ENCODE assay signal across 18 cellular contexts in the genomic region with DNA sequence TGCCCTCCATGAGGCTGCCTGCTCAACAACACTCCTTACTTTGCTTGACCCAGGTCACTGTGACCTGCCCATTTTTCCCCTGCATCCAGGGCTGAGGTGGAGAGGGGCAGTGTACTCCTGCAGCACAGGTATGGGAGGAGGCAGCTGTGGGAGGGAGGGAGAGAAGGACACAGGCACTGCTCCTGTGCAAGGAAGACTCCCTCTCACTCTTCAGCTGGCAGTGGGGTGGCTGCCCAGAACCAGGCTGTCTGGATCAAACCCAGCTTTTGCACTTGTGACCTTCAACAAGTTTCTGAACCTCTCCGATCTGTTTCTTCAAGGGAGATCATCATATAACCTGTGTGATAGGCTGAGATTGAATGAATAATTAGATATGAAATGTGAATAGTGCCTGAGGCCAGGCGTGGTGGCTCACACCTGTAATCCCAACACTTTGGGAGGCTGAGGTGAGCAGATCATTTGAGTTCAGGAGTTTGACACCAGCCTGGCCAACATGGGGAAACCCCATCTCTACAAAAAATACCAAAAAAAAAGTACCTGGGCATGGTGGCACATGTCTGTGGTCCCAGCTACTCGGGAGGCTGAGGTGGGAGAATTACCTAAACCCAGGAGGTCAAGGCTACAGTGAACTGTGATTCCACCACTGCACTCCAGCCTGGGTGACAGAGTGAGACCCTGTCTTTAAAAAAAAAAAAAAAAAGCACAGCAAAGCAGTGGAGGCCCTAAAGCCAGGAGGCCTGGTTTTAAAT. TPM values are rescaled to one million over a fixed set of nuclear protein-coding genes. Genes with fewer than 3 reads are reported as not detected.
DNase-seq lines count a peak whose midpoint lies in the region; ATAC-seq, FAIRE-seq and TF ChIP-seq lines count a peak whose summit lies in the region.
"Had no signal": no experiment of that assay in that cellular context is flagged by ENCODE, and none has a peak within 500 bp of the region (broad histone marks: within the 10 kb centered on the region; RNA-seq: fewer than 3 reads in every experiment).

No MANE protein-coding gene starts in this region.

- H2AFZ ChIP-seq in GM12878 (ENCODE audit: control insufficient read depth, low read depth, low read length), result no peak overlapping the region

- no peak overlapping the region for H3K4me2 ChIP-seq in GM12878 (ENCODE audit: control insufficient read depth, insufficient read depth)

- peaks cover 1% of the 10 kb centered on the region for H3K79me2 ChIP-seq in GM12878 (ENCODE audit: control insufficient read depth, insufficient read depth, low read length)

- H3K9me3 Mint-ChIP-seq in activated naive CD4-positive, alpha-beta T cell treated with anti-CD3 and anti-CD28 coated beads, Interleukin-2, amount 50 U/mL, for 24 hours, result no peaks in the 10 kb centered on the region
- H3K9me3 Mint-ChIP-seq in stimulated activated naive B cell treated with anti-CD40 and anti-IgM and Interleukin-4, amounts not matched to agents 10 μg/mL and 1 μg/mL and 100 μg/mL, for 72 hours, result peaks cover 0 to 5% of the 10 kb centered on the region in 2 donors

- FAIRE-seq in HTR-8/SVneo (lab: Jason Lieb, UNC), result peak; percentile 31
- FAIRE-seq in GM12878 (lab: Jason Lieb, UNC), result peak; percentile 23
- FAIRE-seq: keratinocyte had no signal

- in situ Hi-C loops in GM12878 (cut with MboI), result no loop called here

- no peak for TF ChIP-seq EP300 in GM12878 (IDR thresholded peaks at IDR 0.05; ENCODE audit: borderline replicate concordance in 1 of 2, control insufficient read depth in 1 of 2, low read depth in 2 of 2, low read length in 2 of 2)

- TF ChIP-seq CTCF in GM12878 (IDR thresholded peaks at IDR 0.05 in 2 of 3, conservative IDR thresholded peaks at IDR 0.05 in 1 of 3; ENCODE audit: control insufficient read depth in 2 of 3, extremely low read depth in 1 of 3, insufficient read depth in 1 of 3, low read depth in 3 of 3, low read length in 3 of 3), result no peak

- H3K36me3 Mint-ChIP-seq in activated naive CD4-positive, alpha-beta T cell treated with anti-CD3 and anti-CD28 coated beads, Interleukin-2, amount 50 U/mL, for 24 hours, result peaks cover 8% of the 10 kb centered on the region
- peaks cover 37 to 55% of the 10 kb centered on the region in 2 donors for H3K36me3 Mint-ChIP-seq in stimulated activated naive B cell treated with anti-CD40 and anti-IgM and Interleukin-4, amounts not matched to agents 10 μg/mL and 1 μg/mL and 100 μg/mL, for 72 hours

- peaks cover 10 to 20% of the 10 kb centered on the region in 2 experiments; a peak in 3 of 4 replicates for H3K36me3 ChIP-seq in GM12878 (ENCODE audit: control insufficient read depth in 2 of 2, insufficient read depth in 2 of 2, low read length in 1 of 2)

- H3K4me3 ChIP-seq in GM12878, result no peak overlapping the region
- H3K4me3 ChIP-seq: ascending aorta, MG63, SJCRH30 had no signal

- no peak for TF ChIP-seq POLR2A in GM12878 (IDR thresholded peaks at IDR 0.05; ENCODE audit: low read depth, low read length)

- POLR2A ChIA-PET in GM12878 (lab: Charles Lee), result interaction anchor here (0.6 to 5.9 kb wide), 6 partner anchors 9 to 288 kb away, joined by 3 to 46 read pairs (median 7); partner anchors contain the start of genes RAB5IF and TGIF2

- H3K4me3 Mint-ChIP-seq in activated naive CD4-positive, alpha-beta T cell treated with anti-CD3 and anti-CD28 coated beads, Interleukin-2, amount 50 U/mL, for 24 hours, result no peak overlapping the region
- peak overlapping the region in 1 of 2 donors; percentile 29 for H3K4me3 Mint-ChIP-seq in stimulated activated naive B cell treated with anti-CD40 and anti-IgM and Interleukin-4, amounts not matched to agents 10 μg/mL and 1 μg/mL and 100 μg/mL, for 72 hours

- H3K27ac ChIP-seq in GM12878 (ENCODE audit: control insufficient read depth, insufficient read depth), result peak overlapping the region; percentile 35
- H3K27ac ChIP-seq: ascending aorta, SJCRH30 had no signal

- intact Hi-C loops in GM12878 (cut with micrococcal nuclease; ENCODE audit: unreplicated experiment), result no loop called here

- no peak for DNase-seq in activated naive CD4-positive, alpha-beta T cell treated with anti-CD3 and anti-CD28 coated beads, Interleukin-2, amount 50 U/mL, for 16 hours
- DNase-seq in HTR-8/SVneo (ENCODE audit: insufficient read length, low spot score) (no peak), GM12878 (ENCODE audit: low read depth, low spot score) (no peak), occipital lobe (lab: John Stamatoyannopoulos, UW) (no peak), HT-29 (ENCODE audit: low spot score) (no peak)
- DNase-seq in stimulated activated naive B cell treated with anti-CD40 and anti-IgM and Interleukin-4, amounts not matched to agents 10 μg/mL and 1 μg/mL and 100 μg/mL, for 72 hours, result no peak
- DNase-seq: activated effector memory CD4-positive, alpha-beta T cell treated with Interleukin-2 at 50 U/mL for 16 hours; EL; MG63; NCI-H1694; NCI-H226; SJCRH30; T1000 had no signal

- H3K9ac ChIP-seq in GM12878 (ENCODE audit: control insufficient read depth, insufficient read depth, low read length), result no peak overlapping the region

- peaks cover 31% of the 10 kb centered on the region for H3K4me1 Mint-ChIP-seq in activated naive CD4-positive, alpha-beta T cell treated with anti-CD3 and anti-CD28 coated beads, Interleukin-2, amount 50 U/mL, for 24 hours
- H3K4me1 Mint-ChIP-seq in stimulated activated naive B cell treated with anti-CD40 and anti-IgM and Interleukin-4, amounts not matched to agents 10 μg/mL and 1 μg/mL and 100 μg/mL, for 72 hours, result peaks cover 28 to 32% of the 10 kb centered on the region in 2 donors

- 62% methylated on average over 3 of the region's 3 CpGs for WGBS in GM12878 (ENCODE audit: insufficient coverage, insufficient replicate concordance, low lambda C conversion rate, missing lambda C conversion rate)

- RAD21 ChIA-PET in GM12878 (lab: Charles Lee; ENCODE audit: unreplicated experiment), result interaction anchor here (0.7 to 1.9 kb wide), 7 partner anchors 8 to 101 kb away, joined by 3 to 10 read pairs (median 6); partner anchors contain the start of gene TGIF2

- CTCF ChIA-PET in GM12878 (lab: Yijun Ruan, JAX), result interaction anchor here (1.0 to 5.9 kb wide), 8 partner anchors 12 to 295 kb away, joined by 3 to 65 read pairs (median 4); partner anchors contain the start of genes RAB5IF and TGIF2

- H3K4me1 ChIP-seq in GM12878 (ENCODE audit: control insufficient read depth, insufficient read depth, low read length), result peaks cover 5% of the 10 kb centered on the region
- H3K4me1 ChIP-seq: ascending aorta had no signal

- H3K27me3 ChIP-seq in GM12878 (replicated peaks in 1 of 2; ENCODE audit: control insufficient read depth in 2 of 2, insufficient read depth in 2 of 2, low read length in 1 of 2), result no peaks in the 10 kb centered on the region
- H3K27me3 ChIP-seq: ascending aorta, MG63, SJCRH30 had no signal

- no peak for TF ChIP-seq RAD21 in GM12878 (IDR thresholded peaks at IDR 0.05; ENCODE audit: insufficient read depth, low read depth, low read length)

- BruUV-seq in GM12878 (replicated peaks; lab: Mats Ljungman, UMichigan), result no TSS peak

- H4K20me1 ChIP-seq in GM12878 (ENCODE audit: control insufficient read depth, insufficient read depth), result no peaks in the 10 kb centered on the region

- peak; percentile 58 for ATAC-seq in GM12878
- peak; percentile 41 to 54 for ATAC-seq in stimulated activated naive B cell treated with anti-CD40 and anti-IgM and Interleukin-4, amounts not matched to agents 10 μg/mL and 1 μg/mL and 100 μg/mL, for 72 hours (replicated peaks)
- no peak for ATAC-seq in GM19397 (IDR thresholded peaks at IDR 0.05; ENCODE audit: unreplicated experiment)

- H3K27ac Mint-ChIP-seq in activated naive CD4-positive, alpha-beta T cell treated with anti-CD3 and anti-CD28 coated beads, Interleukin-2, amount 50 U/mL, for 24 hours, result peak overlapping the region; percentile 43
- H3K27ac Mint-ChIP-seq in stimulated activated naive B cell treated with anti-CD40 and anti-IgM and Interleukin-4, amounts not matched to agents 10 μg/mL and 1 μg/mL and 100 μg/mL, for 72 hours, result peak overlapping the region; percentile 56

- no peaks in the 10 kb centered on the region; the same call in 2 of the 3 replicates for H3K9me3 ChIP-seq in GM12878 (replicated peaks; ENCODE audit: control insufficient read depth, insufficient read depth, low read length)
- H3K9me3 ChIP-seq: ascending aorta, SJCRH30 had no signal

- no peaks in the 10 kb centered on the region for H3K27me3 Mint-ChIP-seq in activated naive CD4-positive, alpha-beta T cell treated with anti-CD3 and anti-CD28 coated beads, Interleukin-2, amount 50 U/mL, for 24 hours
- no peaks in the 10 kb centered on the region for H3K27me3 Mint-ChIP-seq in stimulated activated naive B cell treated with anti-CD40 and anti-IgM and Interleukin-4, amounts not matched to agents 10 μg/mL and 1 μg/mL and 100 μg/mL, for 72 hours

- SMC1A ChIA-PET in GM12878 (lab: Charles Lee; ENCODE audit: uncharacterized antibody, unreplicated experiment), result interaction anchor here (1.0 to 5.1 kb wide), 6 partner anchors 11 to 115 kb away, joined by 3 to 32 read pairs (median 4); partner anchors contain the start of gene RAB5IF

RNA-seq across cellular contexts. Expression of gene TGIF2, which starts 14.2 kb away (rescaled TPM):
- 46.2 and 48.0 TPM in 2 replicates for total RNA-seq in GM12878 (2013; cell fraction: nucleolus; rRNA removed)
- 37.2 and 38.7 TPM in 2 replicates for total RNA-seq in GM12878 (2014; rRNA removed)
- 24.9 and 27.3 TPM in 2 replicates for total RNA-seq in GM12878 (2014; rRNA removed; fragmentation: Illumina TruSeq; extraction: Trizol)
- 43.5 and 47.1 TPM in 2 replicates for total RNA-seq in GM12878 (2021)
- polyA plus RNA-seq in GM12878 (2011; ENCODE audit: low read depth), result 8.9 TPM
- polyA plus RNA-seq in GM12878 (2011; rRNA removed), result 31.1 and 36.1 TPM in 2 replicates
- 42.5 and 47.7 TPM in 2 replicates for polyA plus RNA-seq in GM12878 (2011; cell fraction: cytosol; rRNA removed)
- 23.6 and 25.1 TPM in 2 replicates for polyA plus RNA-seq in GM12878 (2011; cell fraction: nucleus; rRNA removed)
- polyA plus RNA-seq in GM12878 (2012), result 15.7 and 21.9 TPM in 2 replicates
- 40.6 and 51.9 TPM in 2 replicates for polyA plus RNA-seq in GM12878 (2014; fragmentation: Illumina TruSeq; extraction: Trizol)
- 10 to 100 TPM; 13.1 to 26.4 TPM for polyA plus RNA-seq in GM12878 (2014; fragmentation: Nextera tagmentation; extraction: Ambion mirVana)
- polyA plus RNA-seq in GM12878 (2014; rRNA removed), result 37.7 and 40.4 TPM in 2 replicates
- 10 to 100 TPM; 26.4 to 38.0 TPM for polyA plus RNA-seq in GM12878 (2016; fragmentation: Nextera tagmentation; extraction: Ambion mirVana)
- 27.0 and 54.7 TPM in 2 replicates for polyA minus RNA-seq in GM12878 (2011; rRNA and poly(A)+ RNA removed)
- 22.9 and 28.1 TPM in 2 replicates for polyA minus RNA-seq in GM12878 (2011; cell fraction: cytosol; rRNA and poly(A)+ RNA removed)
- polyA minus RNA-seq in GM12878 (2011; cell fraction: nucleus; rRNA and poly(A)+ RNA removed), result 7.1 and 14.4 TPM in 2 replicates
- total RNA-seq in occipital lobe, result 11.5 TPM
- total RNA-seq in HT-29 (2014; rRNA removed; shearing (Covaris generic)), result 12.8 and 12.9 TPM in 2 replicates

RNA-seq across cellular contexts. Expression of gene RAB5IF, which starts 18.0 kb away (rescaled TPM):
- total RNA-seq in GM12878 (2013; cell fraction: nucleolus; rRNA removed), result 15.9 and 18.4 TPM in 2 replicates
- total RNA-seq in GM12878 (2014; rRNA removed) (85.3 and 94.7 TPM in 2 replicates), GM12878 (2014; rRNA removed; fragmentation: Illumina TruSeq; extraction: Trizol) (79.8 and 82.5 TPM in 2 replicates), GM12878 (2021) (94.4 and 98.8 TPM in 2 replicates), occipital lobe (25.0 TPM)
- polyA plus RNA-seq in GM12878 (2011; ENCODE audit: low read depth), result 94.3 TPM
- polyA plus RNA-seq in GM12878 (2011; rRNA removed) (140 and 147 TPM in 2 replicates), GM12878 (2014; fragmentation: Illumina TruSeq; extraction: Trizol) (83.1 and 88.7 TPM in 2 replicates), GM12878 (2014; fragmentation: Nextera tagmentation; extraction: Ambion mirVana) (10 to 100 TPM; 19.4 to 62.9 TPM), GM12878 (2014; rRNA removed) (114 and 119 TPM in 2 replicates), GM12878 (2016; fragmentation: Nextera tagmentation; extraction: Ambion mirVana) (100 to 1,000 TPM; 243 to 246 TPM)
- 117 and 123 TPM in 2 replicates for polyA plus RNA-seq in GM12878 (2011; cell fraction: cytosol; rRNA removed)
- polyA plus RNA-seq in GM12878 (2011; cell fraction: nucleus; rRNA removed), result 63.1 and 68.7 TPM in 2 replicates
- 53.8 and 69.0 TPM in 2 replicates for polyA plus RNA-seq in GM12878 (2012)
- 41.8 and 45.5 TPM in 2 replicates for polyA minus RNA-seq in GM12878 (2011; rRNA and poly(A)+ RNA removed)
- polyA minus RNA-seq in GM12878 (2011; cell fraction: cytosol; rRNA and poly(A)+ RNA removed), result 20.6 and 25.0 TPM in 2 replicates
- 10.2 and 15.5 TPM in 2 replicates for polyA minus RNA-seq in GM12878 (2011; cell fraction: nucleus; rRNA and poly(A)+ RNA removed)
- 255 and 279 TPM in 2 replicates for total RNA-seq in HT-29 (2014; rRNA removed; shearing (Covaris generic))

RNA-seq across cellular contexts. Expression of gene MYL9, which starts 46.2 kb away (rescaled TPM):
- total RNA-seq in GM12878 (2013; cell fraction: nucleolus; rRNA removed), result 0.22 TPM in 1 of 2 replicates, not detected in the other
- total RNA-seq in GM12878 (2014; rRNA removed), result 0.11 and 0.28 TPM in 2 replicates
- total RNA-seq in GM12878 (2014; rRNA removed; fragmentation: Illumina TruSeq; extraction: Trizol), result 0.37 and 0.54 TPM in 2 replicates
- total RNA-seq in GM12878 (2021), result 1.6 and 1.7 TPM in 2 replicates
- polyA plus RNA-seq in GM12878 (2011; ENCODE audit: low read depth), result 0.88 TPM
- polyA plus RNA-seq in GM12878 (2011; rRNA removed), result not detected in 2 replicates
- 0.03 TPM in 2 replicates for polyA plus RNA-seq in GM12878 (2011; cell fraction: cytosol; rRNA removed)
- polyA plus RNA-seq in GM12878 (2011; cell fraction: nucleus; rRNA removed), result not detected in 2 replicates
- polyA plus RNA-seq in GM12878 (2012), result 2.5 and 2.7 TPM in 2 replicates
- 0.66 TPM in 1 of 2 replicates, not detected in the other for polyA plus RNA-seq in GM12878 (2014; fragmentation: Illumina TruSeq; extraction: Trizol)
- polyA plus RNA-seq in GM12878 (2014; fragmentation: Nextera tagmentation; extraction: Ambion mirVana), result not detected
- polyA plus RNA-seq in GM12878 (2014; rRNA removed), result 0.56 and 0.64 TPM in 2 replicates
- under 1 TPM; 0.62 to 0.63 TPM for polyA plus RNA-seq in GM12878 (2016; fragmentation: Nextera tagmentation; extraction: Ambion mirVana)
- polyA minus RNA-seq in GM12878 (2011; rRNA and poly(A)+ RNA removed), result not detected in 2 replicates
- polyA minus RNA-seq in GM12878 (2011; cell fraction: cytosol; rRNA and poly(A)+ RNA removed), result not detected in 2 replicates
- polyA minus RNA-seq in GM12878 (2011; cell fraction: nucleus; rRNA and poly(A)+ RNA removed), result not detected in 2 replicates
- 0.78 TPM for total RNA-seq in occipital lobe
- total RNA-seq in HT-29 (2014; rRNA removed; shearing (Covaris generic)), result 0.76 TPM in 1 of 2 replicates, not detected in the other

RNA-seq across cellular contexts. Expression of gene SLA2, which starts 58.4 kb away (rescaled TPM):
- 0.66 and 0.86 TPM in 2 replicates for total RNA-seq in GM12878 (2013; cell fraction: nucleolus; rRNA removed)
- total RNA-seq in GM12878 (2014; rRNA removed) (1.9 and 2.1 TPM in 2 replicates), GM12878 (2014; rRNA removed; fragmentation: Illumina TruSeq; extraction: Trizol) (2.0 and 2.2 TPM in 2 replicates), GM12878 (2021) (1.7 and 2.1 TPM in 2 replicates), occipital lobe (not detected)
- 0.28 TPM for polyA plus RNA-seq in GM12878 (2011; ENCODE audit: low read depth)
- polyA plus RNA-seq in GM12878 (2011; rRNA removed) (0.13 and 0.29 TPM in 2 replicates), GM12878 (2014; fragmentation: Illumina TruSeq; extraction: Trizol) (2.3 and 3.1 TPM in 2 replicates), GM12878 (2014; fragmentation: Nextera tagmentation; extraction: Ambion mirVana) (under 1 TPM; 0.35 to 0.79 TPM), GM12878 (2014; rRNA removed) (2.7 and 3.3 TPM in 2 replicates), GM12878 (2016; fragmentation: Nextera tagmentation; extraction: Ambion mirVana) (under 1 TPM; 0.47 to 0.88 TPM)
- 0.33 and 0.50 TPM in 2 replicates for polyA plus RNA-seq in GM12878 (2011; cell fraction: cytosol; rRNA removed)
- polyA plus RNA-seq in GM12878 (2011; cell fraction: nucleus; rRNA removed), result 0.27 and 0.28 TPM in 2 replicates
- polyA plus RNA-seq in GM12878 (2012), result 0.36 and 0.50 TPM in 2 replicates
- polyA minus RNA-seq in GM12878 (2011; rRNA and poly(A)+ RNA removed), result 0.22 and 0.31 TPM in 2 replicates
- polyA minus RNA-seq in GM12878 (2011; cell fraction: cytosol; rRNA and poly(A)+ RNA removed), result not detected in 2 replicates
- polyA minus RNA-seq in GM12878 (2011; cell fraction: nucleus; rRNA and poly(A)+ RNA removed), result 0.24 TPM in 1 of 2 replicates, not detected in the other
- total RNA-seq in HT-29 (2014; rRNA removed; shearing (Covaris generic)), result not detected in 2 replicates
- total RNA-seq: ascending aorta, chondrocyte had no signal
